Comparison of ENCODE assay signal across 1 cellular context in the genomic region with DNA sequence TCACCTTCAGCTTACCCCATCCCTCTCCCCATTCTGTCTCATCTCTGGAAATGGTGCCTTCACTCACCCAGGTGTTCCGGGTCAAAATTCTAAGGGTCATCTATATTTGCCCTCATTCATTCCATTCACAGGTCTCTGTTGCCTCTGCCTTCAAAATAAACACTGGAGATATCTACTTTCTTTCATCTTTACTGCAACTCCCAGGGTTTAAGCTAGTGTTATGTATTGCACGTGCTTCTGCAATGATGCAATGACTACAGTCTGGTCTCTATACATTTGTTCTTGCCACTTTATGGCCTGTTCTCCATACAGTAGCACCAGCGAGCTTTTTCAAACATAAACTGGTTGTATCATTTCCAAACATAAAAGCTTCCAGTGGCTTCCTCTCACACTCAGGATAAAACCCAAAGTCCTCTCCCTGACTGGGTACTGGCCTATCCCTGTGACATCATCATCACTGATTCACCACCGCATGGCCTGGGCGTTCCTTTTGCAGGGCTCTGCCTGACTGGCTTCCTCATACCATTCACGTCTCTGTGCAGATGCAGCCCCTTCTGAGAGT.
TF ChIP-seq lines count a peak whose summit lies in the region.

No MANE protein-coding gene starts in this region.

TF ChIP-seq in HepG2, 621 proteins besides CTCF, POLR2A, EP300 and RAD21 (continued from another document and continues in another):
- no peak for TF ChIP-seq SMAD1 (CRISPR knock-in tag; IDR thresholded peaks at IDR 0.05; ENCODE audit: borderline replicate concordance, low read depth)
- TF ChIP-seq, protein P1, sequence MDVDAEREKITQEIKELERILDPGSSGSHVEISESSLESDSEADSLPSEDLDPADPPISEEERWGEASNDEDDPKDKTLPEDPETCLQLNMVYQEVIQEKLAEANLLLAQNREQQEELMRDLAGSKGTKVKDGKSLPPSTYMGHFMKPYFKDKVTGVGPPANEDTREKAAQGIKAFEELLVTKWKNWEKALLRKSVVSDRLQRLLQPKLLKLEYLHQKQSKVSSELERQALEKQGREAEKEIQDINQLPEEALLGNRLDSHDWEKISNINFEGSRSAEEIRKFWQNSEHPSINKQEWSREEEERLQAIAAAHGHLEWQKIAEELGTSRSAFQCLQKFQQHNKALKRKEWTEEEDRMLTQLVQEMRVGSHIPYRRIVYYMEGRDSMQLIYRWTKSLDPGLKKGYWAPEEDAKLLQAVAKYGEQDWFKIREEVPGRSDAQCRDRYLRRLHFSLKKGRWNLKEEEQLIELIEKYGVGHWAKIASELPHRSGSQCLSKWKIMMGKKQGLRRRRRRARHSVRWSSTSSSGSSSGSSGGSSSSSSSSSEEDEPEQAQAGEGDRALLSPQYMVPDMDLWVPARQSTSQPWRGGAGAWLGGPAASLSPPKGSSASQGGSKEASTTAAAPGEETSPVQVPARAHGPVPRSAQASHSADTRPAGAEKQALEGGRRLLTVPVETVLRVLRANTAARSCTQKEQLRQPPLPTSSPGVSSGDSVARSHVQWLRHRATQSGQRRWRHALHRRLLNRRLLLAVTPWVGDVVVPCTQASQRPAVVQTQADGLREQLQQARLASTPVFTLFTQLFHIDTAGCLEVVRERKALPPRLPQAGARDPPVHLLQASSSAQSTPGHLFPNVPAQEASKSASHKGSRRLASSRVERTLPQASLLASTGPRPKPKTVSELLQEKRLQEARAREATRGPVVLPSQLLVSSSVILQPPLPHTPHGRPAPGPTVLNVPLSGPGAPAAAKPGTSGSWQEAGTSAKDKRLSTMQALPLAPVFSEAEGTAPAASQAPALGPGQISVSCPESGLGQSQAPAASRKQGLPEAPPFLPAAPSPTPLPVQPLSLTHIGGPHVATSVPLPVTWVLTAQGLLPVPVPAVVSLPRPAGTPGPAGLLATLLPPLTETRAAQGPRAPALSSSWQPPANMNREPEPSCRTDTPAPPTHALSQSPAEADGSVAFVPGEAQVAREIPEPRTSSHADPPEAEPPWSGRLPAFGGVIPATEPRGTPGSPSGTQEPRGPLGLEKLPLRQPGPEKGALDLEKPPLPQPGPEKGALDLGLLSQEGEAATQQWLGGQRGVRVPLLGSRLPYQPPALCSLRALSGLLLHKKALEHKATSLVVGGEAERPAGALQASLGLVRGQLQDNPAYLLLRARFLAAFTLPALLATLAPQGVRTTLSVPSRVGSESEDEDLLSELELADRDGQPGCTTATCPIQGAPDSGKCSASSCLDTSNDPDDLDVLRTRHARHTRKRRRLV (CRISPR knock-in tag; IDR thresholded peaks at IDR 0.05) = no peak
- peak; percentile 78; the same call in 1 of the 2 replicates for TF ChIP-seq YEATS4 (CRISPR knock-in tag; IDR thresholded peaks at IDR 0.05; ENCODE audit: borderline replicate concordance)
- peak; percentile 88 for TF ChIP-seq MAX (IDR thresholded peaks at IDR 0.05)
- TF ChIP-seq, protein P2, sequence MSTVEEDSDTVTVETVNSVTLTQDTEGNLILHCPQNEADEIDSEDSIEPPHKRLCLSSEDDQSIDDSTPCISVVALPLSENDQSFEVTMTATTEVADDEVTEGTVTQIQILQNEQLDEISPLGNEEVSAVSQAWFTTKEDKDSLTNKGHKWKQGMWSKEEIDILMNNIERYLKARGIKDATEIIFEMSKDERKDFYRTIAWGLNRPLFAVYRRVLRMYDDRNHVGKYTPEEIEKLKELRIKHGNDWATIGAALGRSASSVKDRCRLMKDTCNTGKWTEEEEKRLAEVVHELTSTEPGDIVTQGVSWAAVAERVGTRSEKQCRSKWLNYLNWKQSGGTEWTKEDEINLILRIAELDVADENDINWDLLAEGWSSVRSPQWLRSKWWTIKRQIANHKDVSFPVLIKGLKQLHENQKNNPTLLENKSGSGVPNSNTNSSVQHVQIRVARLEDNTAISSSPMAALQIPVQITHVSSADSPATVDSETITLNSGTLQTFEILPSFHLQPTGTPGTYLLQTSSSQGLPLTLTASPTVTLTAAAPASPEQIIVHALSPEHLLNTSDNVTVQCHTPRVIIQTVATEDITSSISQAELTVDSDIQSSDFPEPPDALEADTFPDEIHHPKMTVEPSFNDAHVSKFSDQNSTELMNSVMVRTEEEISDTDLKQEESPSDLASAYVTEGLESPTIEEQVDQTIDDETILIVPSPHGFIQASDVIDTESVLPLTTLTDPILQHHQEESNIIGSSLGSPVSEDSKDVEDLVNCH (CRISPR knock-in tag; IDR thresholded peaks at IDR 0.05) = no peak
- no peak for TF ChIP-seq RAD51 (IDR thresholded peaks at IDR 0.05; ENCODE audit: borderline replicate concordance)
- TF ChIP-seq HDAC2 (CRISPR knock-in tag; IDR thresholded peaks at IDR 0.05) = peak; percentile 98
- no peak for TF ChIP-seq PCBP2 (optimal IDR thresholded peaks at IDR 0.05; ENCODE audit: low read depth, low read length, poor library complexity, severe bottlenecking)
- no peak for TF ChIP-seq ZNF432 (CRISPR knock-in tag; IDR thresholded peaks at IDR 0.05; ENCODE audit: borderline replicate concordance)
- peak; percentile 85 for TF ChIP-seq KAT8 (CRISPR knock-in tag; IDR thresholded peaks at IDR 0.05)
- TF ChIP-seq BRF2 (CRISPR knock-in tag; IDR thresholded peaks at IDR 0.05) = peak; percentile 94
- TF ChIP-seq JARID2 (CRISPR knock-in tag; IDR thresholded peaks at IDR 0.05; ENCODE audit: insufficient replicate concordance) = no peak
- no peak for TF ChIP-seq ZNF549 (CRISPR knock-in tag; IDR thresholded peaks at IDR 0.05)
- peak; percentile 81 for TF ChIP-seq ASH2L (IDR thresholded peaks at IDR 0.05; ENCODE audit: insufficient read length, low read depth, low read length)
- TF ChIP-seq, protein P3, sequence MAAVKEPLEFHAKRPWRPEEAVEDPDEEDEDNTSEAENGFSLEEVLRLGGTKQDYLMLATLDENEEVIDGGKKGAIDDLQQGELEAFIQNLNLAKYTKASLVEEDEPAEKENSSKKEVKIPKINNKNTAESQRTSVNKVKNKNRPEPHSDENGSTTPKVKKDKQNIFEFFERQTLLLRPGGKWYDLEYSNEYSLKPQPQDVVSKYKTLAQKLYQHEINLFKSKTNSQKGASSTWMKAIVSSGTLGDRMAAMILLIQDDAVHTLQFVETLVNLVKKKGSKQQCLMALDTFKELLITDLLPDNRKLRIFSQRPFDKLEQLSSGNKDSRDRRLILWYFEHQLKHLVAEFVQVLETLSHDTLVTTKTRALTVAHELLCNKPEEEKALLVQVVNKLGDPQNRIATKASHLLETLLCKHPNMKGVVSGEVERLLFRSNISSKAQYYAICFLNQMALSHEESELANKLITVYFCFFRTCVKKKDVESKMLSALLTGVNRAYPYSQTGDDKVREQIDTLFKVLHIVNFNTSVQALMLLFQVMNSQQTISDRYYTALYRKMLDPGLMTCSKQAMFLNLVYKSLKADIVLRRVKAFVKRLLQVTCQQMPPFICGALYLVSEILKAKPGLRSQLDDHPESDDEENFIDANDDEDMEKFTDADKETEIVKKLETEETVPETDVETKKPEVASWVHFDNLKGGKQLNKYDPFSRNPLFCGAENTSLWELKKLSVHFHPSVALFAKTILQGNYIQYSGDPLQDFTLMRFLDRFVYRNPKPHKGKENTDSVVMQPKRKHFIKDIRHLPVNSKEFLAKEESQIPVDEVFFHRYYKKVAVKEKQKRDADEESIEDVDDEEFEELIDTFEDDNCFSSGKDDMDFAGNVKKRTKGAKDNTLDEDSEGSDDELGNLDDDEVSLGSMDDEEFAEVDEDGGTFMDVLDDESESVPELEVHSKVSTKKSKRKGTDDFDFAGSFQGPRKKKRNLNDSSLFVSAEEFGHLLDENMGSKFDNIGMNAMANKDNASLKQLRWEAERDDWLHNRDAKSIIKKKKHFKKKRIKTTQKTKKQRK (IDR thresholded peaks at IDR 0.05; ENCODE audit: low read length) = no peak
- TF ChIP-seq SRSF4 (IDR thresholded peaks at IDR 0.05; ENCODE audit: low read depth, low read length, poor library complexity, severe bottlenecking) = no peak
- TF ChIP-seq NR2F2 (IDR thresholded peaks at IDR 0.05; ENCODE audit: borderline replicate concordance, low read depth) = peak; percentile 98
- TF ChIP-seq HOXA3 (CRISPR knock-in tag; IDR thresholded peaks at IDR 0.05) = peak; percentile 72; the same call in 1 of the 2 replicates
- TF ChIP-seq ZNF609 (CRISPR knock-in tag; IDR thresholded peaks at IDR 0.05; ENCODE audit: borderline replicate concordance) = peak; percentile 98
- TF ChIP-seq AHR (CRISPR knock-in tag; IDR thresholded peaks at IDR 0.05) = no peak
- TF ChIP-seq ZSCAN20 (CRISPR knock-in tag; IDR thresholded peaks at IDR 0.05; ENCODE audit: borderline replicate concordance) = no peak
- no peak for TF ChIP-seq RBAK (CRISPR knock-in tag; IDR thresholded peaks at IDR 0.05)
- peak; percentile 88; the same call in 1 of the 2 replicates for TF ChIP-seq SMAD3 (CRISPR knock-in tag; IDR thresholded peaks at IDR 0.05)
- TF ChIP-seq, protein P4, sequence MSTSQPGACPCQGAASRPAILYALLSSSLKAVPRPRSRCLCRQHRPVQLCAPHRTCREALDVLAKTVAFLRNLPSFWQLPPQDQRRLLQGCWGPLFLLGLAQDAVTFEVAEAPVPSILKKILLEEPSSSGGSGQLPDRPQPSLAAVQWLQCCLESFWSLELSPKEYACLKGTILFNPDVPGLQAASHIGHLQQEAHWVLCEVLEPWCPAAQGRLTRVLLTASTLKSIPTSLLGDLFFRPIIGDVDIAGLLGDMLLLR (CRISPR knock-in tag; IDR thresholded peaks at IDR 0.05) = no peak
- no peak for TF ChIP-seq SAFB2 (CRISPR knock-in tag; IDR thresholded peaks at IDR 0.05; ENCODE audit: borderline replicate concordance, low read depth)
- no peak for TF ChIP-seq ZNF468 (CRISPR knock-in tag; IDR thresholded peaks at IDR 0.05)
- no peak for TF ChIP-seq KDM5B (CRISPR knock-in tag; IDR thresholded peaks at IDR 0.05; ENCODE audit: borderline replicate concordance)
- TF ChIP-seq SMARCE1 (IDR thresholded peaks at IDR 0.05; ENCODE audit: borderline replicate concordance) = no peak
- TF ChIP-seq ZBTB42 (CRISPR knock-in tag; IDR thresholded peaks at IDR 0.05) = no peak
- peak; percentile 79; the same call in 1 of the 2 replicates for TF ChIP-seq MED13 (CRISPR knock-in tag; IDR thresholded peaks at IDR 0.05)
- TF ChIP-seq, protein P5, sequence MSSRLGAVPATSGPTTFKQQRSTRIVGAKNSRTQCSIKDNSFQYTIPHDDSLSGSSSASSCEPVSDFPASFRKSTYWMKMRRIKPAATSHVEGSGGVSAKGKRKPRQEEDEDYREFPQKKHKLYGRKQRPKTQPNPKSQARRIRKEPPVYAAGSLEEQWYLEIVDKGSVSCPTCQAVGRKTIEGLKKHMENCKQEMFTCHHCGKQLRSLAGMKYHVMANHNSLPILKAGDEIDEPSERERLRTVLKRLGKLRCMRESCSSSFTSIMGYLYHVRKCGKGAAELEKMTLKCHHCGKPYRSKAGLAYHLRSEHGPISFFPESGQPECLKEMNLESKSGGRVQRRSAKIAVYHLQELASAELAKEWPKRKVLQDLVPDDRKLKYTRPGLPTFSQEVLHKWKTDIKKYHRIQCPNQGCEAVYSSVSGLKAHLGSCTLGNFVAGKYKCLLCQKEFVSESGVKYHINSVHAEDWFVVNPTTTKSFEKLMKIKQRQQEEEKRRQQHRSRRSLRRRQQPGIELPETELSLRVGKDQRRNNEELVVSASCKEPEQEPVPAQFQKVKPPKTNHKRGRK (CRISPR knock-in tag; IDR thresholded peaks at IDR 0.05) = no peak
- peak; percentile 90 for TF ChIP-seq LCORL (IDR thresholded peaks at IDR 0.05)
- peak; percentile 94 for TF ChIP-seq LCORL (CRISPR knock-in tag; IDR thresholded peaks at IDR 0.05)
- TF ChIP-seq HNF1B (CRISPR knock-in tag; IDR thresholded peaks at IDR 0.05) = 0 out of 2 replicates have a peak, but pooled peaks have one; percentile 45
